ENCODE assay signal across 9 cellular contexts in the genomic region with DNA sequence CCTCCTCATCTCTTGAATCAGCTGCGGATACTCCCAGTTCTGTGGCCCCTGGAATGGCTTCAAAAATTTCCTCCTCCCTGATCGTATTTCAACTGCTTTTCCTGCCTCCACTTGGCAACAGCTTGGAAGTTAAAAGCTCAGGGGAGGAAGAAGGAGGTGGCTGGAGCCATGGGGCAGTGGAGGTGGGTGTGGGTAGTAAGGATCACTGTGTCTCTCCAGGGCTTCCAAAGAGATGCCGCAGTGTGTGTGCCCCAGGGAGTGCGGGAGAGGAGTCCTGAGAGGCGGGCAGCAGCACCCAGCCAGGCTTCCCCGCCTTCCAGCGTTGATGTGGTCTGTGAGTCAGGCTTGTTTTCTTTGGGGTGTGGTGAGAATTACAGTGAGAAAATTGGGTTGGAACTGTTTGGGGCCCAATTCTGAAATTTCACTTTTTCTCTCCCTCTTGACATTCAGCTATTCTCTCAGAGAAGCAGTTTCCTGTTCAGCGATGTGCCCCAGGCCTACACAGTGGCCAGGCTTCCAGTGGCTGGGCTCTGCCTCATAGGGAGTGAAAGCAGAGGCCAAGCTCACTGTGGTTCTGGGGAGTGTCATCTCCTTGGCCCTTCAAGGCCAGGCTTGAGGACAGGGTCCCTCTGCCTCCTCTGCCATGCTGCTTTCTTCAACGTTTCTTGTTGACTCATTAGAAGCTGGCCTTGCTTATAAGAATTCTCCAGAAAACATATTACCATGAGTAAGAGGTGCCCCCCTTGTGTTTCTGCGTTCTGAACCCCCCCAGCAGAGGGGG.
DNase-seq lines count a peak whose midpoint lies in the region; ATAC-seq and TF ChIP-seq lines count a peak whose summit lies in the region.
"Had no signal": no experiment of that assay in that cellular context is flagged by ENCODE, and none has a peak within 500 bp of the region (broad histone marks: within the 10 kb centered on the region; RNA-seq: fewer than 3 reads in every experiment).

No MANE protein-coding gene starts in this region.

- H3K79me2 ChIP-seq in parathyroid adenoma = no peaks in the 10 kb centered on the region

- DNase-seq in GM03348 (ENCODE audit: low spot score) (peak; percentile 90), RWPE2 (ENCODE audit: low spot score) (peak; percentile 94), fibroblast of the conjunctiva (ENCODE audit: low read depth) (peak; percentile 61), OCI-M2 (lab: John Stamatoyannopoulos, UW; ENCODE audit: unreplicated experiment) (no peak)
- DNase-seq: MV-4-11 had no signal

- peak overlapping the region; percentile 99 for H3K27ac ChIP-seq in RWPE2 (ENCODE audit: poor library complexity, severe bottlenecking)
- H3K27ac ChIP-seq in parathyroid adenoma = peak overlapping the region; percentile 42

- H3K9me3 ChIP-seq in RWPE2 (ENCODE audit: severe bottlenecking) = no peaks in the 10 kb centered on the region
- no peaks in the 10 kb centered on the region for H3K9me3 ChIP-seq in parathyroid adenoma (ENCODE audit: control insufficient read depth, low read length)

- H3K4me1 ChIP-seq in RWPE2 (ENCODE audit: insufficient read depth, poor library complexity, severe bottlenecking) (peaks cover 35% of the 10 kb centered on the region), parathyroid adenoma (peaks cover 8% of the 10 kb centered on the region)

- H3K36me3 ChIP-seq in RWPE2 (ENCODE audit: low read depth) (0 out of 2 replicates have a peak, but pooled peaks cover under 1% of the 10 kb centered on the region), parathyroid adenoma (ENCODE audit: control insufficient read depth, insufficient read depth, low read length) (no peaks in the 10 kb centered on the region)

- H3K27me3 ChIP-seq in RWPE2 (ENCODE audit: insufficient read depth, poor library complexity, severe bottlenecking) (no peaks in the 10 kb centered on the region), parathyroid adenoma (ENCODE audit: control insufficient read depth, insufficient read depth, low read length) (no peaks in the 10 kb centered on the region)

- ATAC-seq in RWPE2 (ENCODE audit: low read depth) = peak; percentile 86
- no peak for ATAC-seq in HG02678 (IDR thresholded peaks at IDR 0.05; ENCODE audit: unreplicated experiment)
- ATAC-seq in HG02973 (IDR thresholded peaks at IDR 0.05; ENCODE audit: unreplicated experiment) = no peak
- ATAC-seq in GM19452 (IDR thresholded peaks at IDR 0.05; ENCODE audit: unreplicated experiment) = no peak

- H3K4me2 ChIP-seq in parathyroid adenoma (ENCODE audit: low read length) = no peak overlapping the region

- TF ChIP-seq CTCF in RWPE2 (IDR thresholded peaks at IDR 0.05; ENCODE audit: poor library complexity, severe bottlenecking) = no peak
- TF ChIP-seq CTCF in parathyroid adenoma (IDR thresholded peaks at IDR 0.05) = no peak

- H3K4me3 ChIP-seq in RWPE2 (ENCODE audit: severe bottlenecking) = no peak overlapping the region
- no peak overlapping the region for H3K4me3 ChIP-seq in parathyroid adenoma (ENCODE audit: low read depth, low read length)

- peak overlapping the region; percentile 28 for H2AFZ ChIP-seq in parathyroid adenoma

- no peak overlapping the region for H3K9ac ChIP-seq in parathyroid adenoma
